Comparison of ENCODE assay signal across 1 cellular context in the genomic region with DNA sequence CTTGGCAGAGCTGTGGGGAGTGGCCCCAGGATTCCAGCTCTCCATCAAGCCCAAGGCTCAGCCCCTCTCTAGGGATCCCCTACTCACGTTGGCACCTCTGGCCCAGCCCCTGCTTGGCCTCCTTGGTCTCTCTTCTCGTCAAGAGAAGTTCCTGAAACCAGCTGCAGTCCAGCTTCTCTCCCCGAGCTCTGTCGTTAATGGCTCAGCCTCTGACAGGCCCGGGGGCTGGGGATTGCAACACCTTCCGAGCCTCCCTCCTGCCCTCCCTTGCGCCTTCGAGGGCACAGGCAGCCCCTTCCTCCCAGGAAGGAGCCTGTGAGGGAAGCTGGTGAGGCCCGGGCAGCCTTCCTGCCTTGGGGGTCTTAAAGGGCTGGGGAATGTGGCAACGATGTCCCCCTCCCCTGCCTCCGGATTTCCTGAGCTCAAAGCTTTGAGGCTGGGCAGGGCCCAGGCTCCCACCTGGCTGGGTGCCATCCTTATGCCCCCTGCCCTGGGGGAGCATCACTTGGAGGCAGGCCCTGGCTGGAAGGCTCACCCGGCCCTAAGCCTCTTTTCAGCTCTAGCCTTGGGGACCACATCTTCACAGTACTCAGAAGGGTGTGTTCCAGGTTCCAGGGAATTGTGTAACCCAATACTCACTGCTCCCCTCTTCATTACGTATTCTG.
A peak's percentile ranks its signal among the peaks of the same experiment; 100 is the strongest.
TF ChIP-seq lines count a peak whose summit lies in the region.

Gene CSF3R (minus strand): TSS at position 190 of the 665 bp plus-strand sequence. CDS start 3,417 bp downstream, outside the sequence.

TF ChIP-seq in HepG2, 621 proteins besides CTCF, POLR2A, EP300 and RAD21 (continued from another document and continues in another):
- TF ChIP-seq, protein P1, sequence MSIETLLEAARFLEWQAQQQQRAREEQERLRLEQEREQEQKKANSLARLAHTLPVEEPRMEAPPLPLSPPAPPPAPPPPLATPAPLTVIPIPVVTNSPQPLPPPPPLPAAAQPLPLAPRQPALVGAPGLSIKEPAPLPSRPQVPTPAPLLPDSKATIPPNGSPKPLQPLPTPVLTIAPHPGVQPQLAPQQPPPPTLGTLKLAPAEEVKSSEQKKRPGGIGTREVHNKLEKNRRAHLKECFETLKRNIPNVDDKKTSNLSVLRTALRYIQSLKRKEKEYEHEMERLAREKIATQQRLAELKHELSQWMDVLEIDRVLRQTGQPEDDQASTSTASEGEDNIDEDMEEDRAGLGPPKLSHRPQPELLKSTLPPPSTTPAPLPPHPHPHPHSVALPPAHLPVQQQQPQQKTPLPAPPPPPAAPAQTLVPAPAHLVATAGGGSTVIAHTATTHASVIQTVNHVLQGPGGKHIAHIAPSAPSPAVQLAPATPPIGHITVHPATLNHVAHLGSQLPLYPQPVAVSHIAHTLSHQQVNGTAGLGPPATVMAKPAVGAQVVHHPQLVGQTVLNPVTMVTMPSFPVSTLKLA (IDR thresholded peaks at IDR 0.05): no peak
- TF ChIP-seq SYNCRIP (IDR thresholded peaks at IDR 0.05; ENCODE audit: insufficient read depth, low read depth, low read length) (no peak), KLF9 (CRISPR knock-in tag; IDR thresholded peaks at IDR 0.05; ENCODE audit: low read depth) (no peak), ZNF234 (CRISPR knock-in tag; conservative IDR thresholded peaks at IDR 0.05) (no peak), ZNF614 (CRISPR knock-in tag; IDR thresholded peaks at IDR 0.05; ENCODE audit: borderline replicate concordance) (no peak), ZNF607 (CRISPR knock-in tag; IDR thresholded peaks at IDR 0.05; ENCODE audit: borderline replicate concordance) (peak; percentile 66; the same call in 1 of the 2 replicates), DDIT3 (CRISPR knock-in tag; IDR thresholded peaks at IDR 0.05) (no peak), RNF2 (conservative IDR thresholded peaks at IDR 0.05; ENCODE audit: low read depth) (no peak), ZFX (CRISPR knock-in tag; IDR thresholded peaks at IDR 0.05; ENCODE audit: low read depth) (peak; percentile 81), PITX1 (CRISPR knock-in tag; IDR thresholded peaks at IDR 0.05) (no peak; the same call in 1 of the 2 replicates), ZNF546 (CRISPR knock-in tag; conservative IDR thresholded peaks at IDR 0.05) (0 out of 2 replicates have a peak, but pooled peaks have one; percentile 33), ZIK1 (CRISPR knock-in tag; IDR thresholded peaks at IDR 0.05; ENCODE audit: borderline replicate concordance, low read depth) (0 out of 2 replicates have a peak, but pooled peaks have one; percentile 50), REXO4 (CRISPR knock-in tag; IDR thresholded peaks at IDR 0.05; ENCODE audit: borderline replicate concordance) (no peak), ARHGAP35 (CRISPR knock-in tag; IDR thresholded peaks at IDR 0.05; ENCODE audit: borderline replicate concordance) (no peak), SAP130 (CRISPR knock-in tag; IDR thresholded peaks at IDR 0.05; ENCODE audit: low read depth) (no peak; the same call in 1 of the 2 replicates), KDM3A (CRISPR knock-in tag; IDR thresholded peaks at IDR 0.05; ENCODE audit: low read depth) (no peak), TFAP4 (IDR thresholded peaks at IDR 0.05; ENCODE audit: borderline replicate concordance, low read depth) (no peak), SETDB1 (CRISPR knock-in tag; IDR thresholded peaks at IDR 0.05; ENCODE audit: borderline replicate concordance) (no peak), ZNF382 (CRISPR knock-in tag; IDR thresholded peaks at IDR 0.05; ENCODE audit: borderline replicate concordance) (no peak), ZNF670 (CRISPR knock-in tag; IDR thresholded peaks at IDR 0.05; ENCODE audit: borderline replicate concordance) (0 out of 2 replicates have a peak, but pooled peaks have one; percentile 23), ZNF12 (CRISPR knock-in tag; IDR thresholded peaks at IDR 0.05) (no peak), NCOA1 (CRISPR knock-in tag; IDR thresholded peaks at IDR 0.05) (no peak), WIZ (CRISPR knock-in tag; IDR thresholded peaks at IDR 0.05) (no peak), CREB1 (IDR thresholded peaks at IDR 0.05) (no peak), CREB1 (CRISPR knock-in tag; IDR thresholded peaks at IDR 0.05) (0 out of 2 replicates have a peak, but pooled peaks have one; percentile 22), ZNF772 (CRISPR knock-in tag; IDR thresholded peaks at IDR 0.05) (0 out of 2 replicates have a peak, but pooled peaks have one; percentile 40), ZNF432 (CRISPR knock-in tag; IDR thresholded peaks at IDR 0.05; ENCODE audit: borderline replicate concordance) (no peak), ZNF101 (CRISPR knock-in tag; IDR thresholded peaks at IDR 0.05; ENCODE audit: borderline replicate concordance, low read depth) (no peak), ZNF251 (CRISPR knock-in tag; IDR thresholded peaks at IDR 0.05) (no peak), NFKBIZ (CRISPR knock-in tag; IDR thresholded peaks at IDR 0.05) (0 out of 2 replicates have a peak, but pooled peaks have one; percentile 29), ZNF792 (CRISPR knock-in tag; IDR thresholded peaks at IDR 0.05) (peak; percentile 26; the same call in 1 of the 2 replicates), E2F2 (CRISPR knock-in tag; IDR thresholded peaks at IDR 0.05; ENCODE audit: borderline replicate concordance) (no peak), RNF219 (CRISPR knock-in tag; IDR thresholded peaks at IDR 0.05) (no peak)
- TF ChIP-seq, protein P2, sequence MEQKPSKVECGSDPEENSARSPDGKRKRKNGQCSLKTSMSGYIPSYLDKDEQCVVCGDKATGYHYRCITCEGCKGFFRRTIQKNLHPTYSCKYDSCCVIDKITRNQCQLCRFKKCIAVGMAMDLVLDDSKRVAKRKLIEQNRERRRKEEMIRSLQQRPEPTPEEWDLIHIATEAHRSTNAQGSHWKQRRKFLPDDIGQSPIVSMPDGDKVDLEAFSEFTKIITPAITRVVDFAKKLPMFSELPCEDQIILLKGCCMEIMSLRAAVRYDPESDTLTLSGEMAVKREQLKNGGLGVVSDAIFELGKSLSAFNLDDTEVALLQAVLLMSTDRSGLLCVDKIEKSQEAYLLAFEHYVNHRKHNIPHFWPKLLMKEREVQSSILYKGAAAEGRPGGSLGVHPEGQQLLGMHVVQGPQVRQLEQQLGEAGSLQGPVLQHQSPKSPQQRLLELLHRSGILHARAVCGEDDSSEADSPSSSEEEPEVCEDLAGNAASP (CRISPR knock-in tag; IDR thresholded peaks at IDR 0.05; ENCODE audit: borderline replicate concordance): no peak
- TF ChIP-seq, protein P3, sequence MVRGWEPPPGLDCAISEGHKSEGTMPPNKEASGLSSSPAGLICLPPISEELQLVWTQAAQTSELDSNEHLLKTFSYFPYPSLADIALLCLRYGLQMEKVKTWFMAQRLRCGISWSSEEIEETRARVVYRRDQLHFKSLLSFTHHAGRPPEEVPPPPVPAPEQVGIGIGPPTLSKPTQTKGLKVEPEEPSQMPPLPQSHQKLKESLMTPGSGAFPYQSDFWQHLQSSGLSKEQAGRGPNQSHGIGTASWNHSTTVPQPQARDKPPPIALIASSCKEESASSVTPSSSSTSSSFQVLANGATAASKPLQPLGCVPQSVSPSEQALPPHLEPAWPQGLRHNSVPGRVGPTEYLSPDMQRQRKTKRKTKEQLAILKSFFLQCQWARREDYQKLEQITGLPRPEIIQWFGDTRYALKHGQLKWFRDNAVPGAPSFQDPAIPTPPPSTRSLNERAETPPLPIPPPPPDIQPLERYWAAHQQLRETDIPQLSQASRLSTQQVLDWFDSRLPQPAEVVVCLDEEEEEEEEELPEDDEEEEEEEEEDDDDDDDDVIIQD (CRISPR knock-in tag; IDR thresholded peaks at IDR 0.05; ENCODE audit: low read depth): no peak
- TF ChIP-seq, protein P4, sequence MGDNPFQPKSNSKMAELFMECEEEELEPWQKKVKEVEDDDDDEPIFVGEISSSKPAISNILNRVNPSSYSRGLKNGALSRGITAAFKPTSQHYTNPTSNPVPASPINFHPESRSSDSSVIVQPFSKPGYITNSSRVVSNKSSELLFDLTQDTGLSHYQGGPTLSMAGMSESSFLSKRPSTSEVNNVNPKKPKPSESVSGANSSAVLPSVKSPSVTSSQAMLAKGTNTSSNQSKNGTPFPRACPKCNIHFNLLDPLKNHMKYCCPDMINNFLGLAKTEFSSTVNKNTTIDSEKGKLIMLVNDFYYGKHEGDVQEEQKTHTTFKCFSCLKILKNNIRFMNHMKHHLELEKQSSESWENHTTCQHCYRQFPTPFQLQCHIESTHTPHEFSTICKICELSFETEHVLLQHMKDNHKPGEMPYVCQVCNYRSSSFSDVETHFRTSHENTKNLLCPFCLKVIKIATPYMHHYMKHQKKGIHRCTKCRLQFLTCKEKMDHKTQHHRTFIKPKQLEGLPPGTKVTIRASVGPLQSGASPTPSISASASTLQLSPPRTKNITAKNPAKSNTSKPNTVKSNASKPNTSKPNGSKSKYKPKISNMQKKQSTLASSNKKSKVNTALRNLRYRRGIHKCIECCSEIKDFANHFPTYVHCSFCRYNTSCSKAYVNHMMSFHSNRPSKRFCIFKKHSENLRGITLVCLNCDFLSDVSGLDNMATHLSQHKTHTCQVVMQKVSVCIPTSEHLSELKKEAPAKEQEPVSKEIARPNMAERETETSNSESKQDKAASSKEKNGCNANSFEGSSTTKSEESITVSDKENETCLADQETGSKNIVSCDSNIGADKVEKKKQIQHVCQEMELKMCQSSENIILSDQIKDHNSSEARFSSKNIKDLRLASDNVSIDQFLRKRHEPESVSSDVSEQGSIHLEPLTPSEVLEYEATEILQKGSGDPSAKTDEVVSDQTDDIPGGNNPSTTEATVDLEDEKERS (CRISPR knock-in tag; IDR thresholded peaks at IDR 0.05): no peak
- TF ChIP-seq, protein P5, sequence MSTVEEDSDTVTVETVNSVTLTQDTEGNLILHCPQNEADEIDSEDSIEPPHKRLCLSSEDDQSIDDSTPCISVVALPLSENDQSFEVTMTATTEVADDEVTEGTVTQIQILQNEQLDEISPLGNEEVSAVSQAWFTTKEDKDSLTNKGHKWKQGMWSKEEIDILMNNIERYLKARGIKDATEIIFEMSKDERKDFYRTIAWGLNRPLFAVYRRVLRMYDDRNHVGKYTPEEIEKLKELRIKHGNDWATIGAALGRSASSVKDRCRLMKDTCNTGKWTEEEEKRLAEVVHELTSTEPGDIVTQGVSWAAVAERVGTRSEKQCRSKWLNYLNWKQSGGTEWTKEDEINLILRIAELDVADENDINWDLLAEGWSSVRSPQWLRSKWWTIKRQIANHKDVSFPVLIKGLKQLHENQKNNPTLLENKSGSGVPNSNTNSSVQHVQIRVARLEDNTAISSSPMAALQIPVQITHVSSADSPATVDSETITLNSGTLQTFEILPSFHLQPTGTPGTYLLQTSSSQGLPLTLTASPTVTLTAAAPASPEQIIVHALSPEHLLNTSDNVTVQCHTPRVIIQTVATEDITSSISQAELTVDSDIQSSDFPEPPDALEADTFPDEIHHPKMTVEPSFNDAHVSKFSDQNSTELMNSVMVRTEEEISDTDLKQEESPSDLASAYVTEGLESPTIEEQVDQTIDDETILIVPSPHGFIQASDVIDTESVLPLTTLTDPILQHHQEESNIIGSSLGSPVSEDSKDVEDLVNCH (CRISPR knock-in tag; IDR thresholded peaks at IDR 0.05): no peak
